9 cellular contexts compared by ENCODE assay signal in genomic region chr5:61768692-61769281, GRCh38.
DNase-seq lines count a peak whose midpoint lies in the region; ATAC-seq and TF ChIP-seq lines count a peak whose summit lies in the region.
"Had no signal": no experiment of that assay in that cellular context is flagged by ENCODE, and none has a peak within 500 bp of the region (broad histone marks: within the 10 kb centered on the region; RNA-seq: fewer than 3 reads in every experiment).

No MANE protein-coding gene starts in this region.

- TF ChIP-seq EP300 in stomach (IDR thresholded peaks at IDR 0.05), result no peak

- no peak for TF ChIP-seq POLR2A in stomach (IDR thresholded peaks at IDR 0.05)

- WGBS in stomach, 5 donors, result 77 to 86% (median 83%) methylated on average over 5 of the region's 5 CpGs

- peaks cover 0 to 7% (median 0%) of the 10 kb centered on the region in 3 donors for H3K27me3 ChIP-seq in stomach

- DNase-seq in COLO668 (lab: John Stamatoyannopoulos, UW; ENCODE audit: unreplicated experiment), result peak; percentile 3
- DNase-seq in NCI-H526 (lab: John Stamatoyannopoulos, UW), result peak; percentile 14 to 64
- peak; percentile 73 for DNase-seq in epithelial cell of esophagus (ENCODE audit: low read depth)
- peak; percentile 31 for DNase-seq in stomach
- no peak for DNase-seq in NCI-H524 treated with DMSO at 0.1 percent for 48 hours (lab: John Stamatoyannopoulos, UW)
- no peak for DNase-seq in hypothalamus (lab: John Stamatoyannopoulos, UW)
- DNase-seq: naive B cell had no signal

- TF ChIP-seq CTCF in epithelial cell of esophagus (IDR thresholded peaks at IDR 0.05; ENCODE audit: insufficient read depth, low read depth, low read length, missing control alignments), result peak; percentile 90
- peak in 5 of 7 experiments; percentile 25 to 56 (median 40) for TF ChIP-seq CTCF in stomach (IDR thresholded peaks at IDR 0.05)

- H3K27ac ChIP-seq in stomach, result no peak overlapping the region

- no peaks in the 10 kb centered on the region for H3K4me1 ChIP-seq in stomach

- peaks cover 0 to 13% (median 0%) of the 10 kb centered on the region in 4 donors for H3K9me3 ChIP-seq in stomach

- no peak overlapping the region for H3K4me3 ChIP-seq in epithelial cell of esophagus (ENCODE audit: low read length)
- no peak overlapping the region for H3K4me3 ChIP-seq in stomach

- H3K36me3 ChIP-seq in stomach, result no peaks in the 10 kb centered on the region

- ATAC-seq in GM18909 (IDR thresholded peaks at IDR 0.05; ENCODE audit: poor library complexity, unreplicated experiment) (peak; percentile 97), HG02981 (IDR thresholded peaks at IDR 0.05; ENCODE audit: unreplicated experiment) (peak; percentile 91)

- intact Hi-C loops in stomach (cut with DNase I; ENCODE audit: low total_unique reads), result no loop called here

Comparison
In these comparisons a context has a peak if more than half of its experiments do, and no peak if none do; other contexts are left out.
1. DNase-seq: peak in COLO668 (single experiment), NCI-H526 (2 of 2), epithelial cell of esophagus (single experiment) and stomach (single experiment); none in NCI-H524 treated with DMSO at 0.1 percent for 48 hours (single experiment) and hypothalamus (0 of 51).